ENCODE assay signal across 8 cellular contexts in the genomic region with DNA sequence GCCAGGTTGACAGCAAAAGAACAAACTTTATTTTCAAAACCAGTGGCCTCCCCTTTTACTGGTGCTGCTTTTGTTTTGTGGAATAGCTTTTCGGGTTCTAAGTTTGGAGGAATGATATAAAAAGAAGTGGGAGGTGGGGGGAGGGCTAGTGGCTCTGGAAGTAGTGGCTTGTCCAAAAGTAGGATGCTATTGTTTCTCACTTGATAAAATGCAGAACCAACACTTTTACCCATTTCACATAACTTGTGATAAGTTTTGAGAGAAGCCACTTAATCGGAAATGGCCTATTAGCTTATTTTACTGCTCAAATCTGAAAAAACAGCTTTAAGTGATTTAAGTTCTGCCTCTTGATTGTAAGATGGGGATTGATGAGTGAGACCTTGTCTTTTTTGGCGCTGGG. TPM values are rescaled to one million over a fixed set of nuclear protein-coding genes. Genes with fewer than 3 reads are reported as not detected.
A peak's percentile ranks its signal among the peaks of the same experiment; 100 is the strongest.
DNase-seq lines count a peak whose midpoint lies in the region; ATAC-seq and TF ChIP-seq lines count a peak whose summit lies in the region.

No MANE protein-coding gene starts in this region.

- H2AFZ ChIP-seq in Karpas-422 (ENCODE audit: low read length), result no peak overlapping the region

- DNase-seq in Karpas-422, result no peak
- no peak for DNase-seq in coronary artery (ENCODE audit: low spot score)
- peak in 1 of 10 donors; percentile 16 for DNase-seq in naive thymus-derived CD8-positive, alpha-beta T cell
- no peak for DNase-seq in H4 (ENCODE audit: low spot score)
- no peak for DNase-seq in glomerular visceral epithelial cell (ENCODE audit: extremely low spot score)
- DNase-seq in GM10248 (ENCODE audit: extremely low spot score), result no peak

- H3K4me3 Mint-ChIP-seq in naive thymus-derived CD8-positive, alpha-beta T cell, result peak overlapping the region; percentile 96 to 100 (median 98)

- peak overlapping the region; percentile 81 to 91 (median 89) for H3K9ac ChIP-seq in BLaER1 treated with 17β-estradiol and CSF1 and Interleukin-3, amounts not matched to agents 10 nM and 100 nM
- H3K9ac ChIP-seq in Karpas-422 (ENCODE audit: low read length), result peak overlapping the region; percentile 71

- peak overlapping the region; percentile 77 to 92 (median 79); a peak in 19 of 22 replicates for H3K27ac ChIP-seq in BLaER1 treated with 17β-estradiol and CSF1 and Interleukin-3, amounts not matched to agents 10 nM and 100 nM
- H3K27ac ChIP-seq in Karpas-422 (ENCODE audit: low read length) (no peak overlapping the region), coronary artery (peak overlapping the region; percentile 87 to 94)

- H3K36me3 ChIP-seq in BLaER1 treated with 17β-estradiol and CSF1 and Interleukin-3, amounts not matched to agents 10 nM and 100 nM, result peaks cover 0 to 8% (median 0%) of the 10 kb centered on the region in 11 experiments; a peak in 3 of 22 replicates
- no peaks in the 10 kb centered on the region for H3K36me3 ChIP-seq in Karpas-422 (ENCODE audit: insufficient read depth, low read length)

- peak overlapping the region; percentile 80 to 91 (median 84) for H3K4me2 ChIP-seq in BLaER1 treated with 17β-estradiol and CSF1 and Interleukin-3, amounts not matched to agents 10 nM and 100 nM
- H3K4me2 ChIP-seq in Karpas-422 (ENCODE audit: low read depth, low read length, poor library complexity, severe bottlenecking), result peak overlapping the region; percentile 72

- peaks cover 0 to 10% (median 0%) of the 10 kb centered on the region in 11 experiments; a peak in 3 of 22 replicates for H3K27me3 ChIP-seq in BLaER1 treated with 17β-estradiol and CSF1 and Interleukin-3, amounts not matched to agents 10 nM and 100 nM
- no peaks in the 10 kb centered on the region for H3K27me3 ChIP-seq in Karpas-422 (ENCODE audit: low read length)

- CTCF ChIA-PET in GM10248 (lab: Yijun Ruan, JAX), result interaction anchor here (1.5 to 2.4 kb wide), 2 partner anchors 24 to 60 kb away, joined by 5 to 7 read pairs; no protein-coding TSS in a partner anchor

- peaks cover 25 to 43% (median 40%) of the 10 kb centered on the region in 4 donors for H3K4me1 Mint-ChIP-seq in naive thymus-derived CD8-positive, alpha-beta T cell

- H3K4me3 ChIP-seq in BLaER1 treated with 17β-estradiol and CSF1 and Interleukin-3, amounts not matched to agents 10 nM and 100 nM, result peak overlapping the region; percentile 70 to 95 (median 82)
- H3K4me3 ChIP-seq in Karpas-422 (ENCODE audit: low read length) (peak overlapping the region; percentile 68), coronary artery (peak overlapping the region; percentile 84)

- peaks cover 0 to 2% (median 0%) of the 10 kb centered on the region in 3 donors for H3K36me3 Mint-ChIP-seq in naive thymus-derived CD8-positive, alpha-beta T cell

- H3K9me2 ChIP-seq in Karpas-422 (replicated peaks; ENCODE audit: insufficient read depth, low read length), result no peaks in the 10 kb centered on the region

- POLR2A ChIA-PET in naive thymus-derived CD8-positive, alpha-beta T cell (lab: Charles Lee), result interaction anchor here (1.2 to 2.1 kb wide), 2 partner anchors 413 to 465 kb away, joined by 3 to 7 read pairs; a partner anchor contains a TSS
- POLR2A ChIA-PET in GM10248 (lab: Yijun Ruan, JAX), result interaction anchor here (1.2 kb wide), 1 partner anchor 23 kb away, joined by 6 read pairs; no protein-coding TSS in a partner anchor

- H4K20me1 ChIP-seq in BLaER1 treated with 17β-estradiol and CSF1 and Interleukin-3, amounts not matched to agents 10 nM and 100 nM, result no peaks in the 10 kb centered on the region
- no peaks in the 10 kb centered on the region for H4K20me1 ChIP-seq in Karpas-422 (ENCODE audit: insufficient read depth, low read depth, low read length)

- peaks cover 17 to 33% (median 23%) of the 10 kb centered on the region in 10 experiments for H3K4me1 ChIP-seq in BLaER1 treated with 17β-estradiol and CSF1 and Interleukin-3, amounts not matched to agents 10 nM and 100 nM
- H3K4me1 ChIP-seq in Karpas-422 (ENCODE audit: low read length), result peaks cover 12% of the 10 kb centered on the region

- ATAC-seq in naive thymus-derived CD8-positive, alpha-beta T cell, result no peak
- no peak for ATAC-seq in GM21528 (IDR thresholded peaks at IDR 0.05; ENCODE audit: low FRiP score, unreplicated experiment)

- peaks cover 0 to 24% (median 13%) of the 10 kb centered on the region in 11 experiments; a peak in 16 of 22 replicates for H3K9me3 ChIP-seq in BLaER1 treated with 17β-estradiol and CSF1 and Interleukin-3, amounts not matched to agents 10 nM and 100 nM (replicated peaks in 1 of 11)
- no peaks in the 10 kb centered on the region for H3K9me3 ChIP-seq in Karpas-422 (ENCODE audit: low read length)

- H3K79me2 ChIP-seq in Karpas-422 (ENCODE audit: low read length), result no peaks in the 10 kb centered on the region

- TF ChIP-seq CTCF in coronary artery (IDR thresholded peaks at IDR 0.05), result no peak
- no peak for TF ChIP-seq CTCF in GM10248 (IDR thresholded peaks at IDR 0.05; ENCODE audit: control extremely low read depth, extremely low read depth, low read depth, missing control alignments)

- peak overlapping the region; percentile 97 to 100 (median 98) for H3K27ac Mint-ChIP-seq in naive thymus-derived CD8-positive, alpha-beta T cell

- no peaks in the 10 kb centered on the region for H3K9me3 Mint-ChIP-seq in naive thymus-derived CD8-positive, alpha-beta T cell

- H3K27me3 Mint-ChIP-seq in naive thymus-derived CD8-positive, alpha-beta T cell, result no peaks in the 10 kb centered on the region

RNA-seq across cellular contexts. Expression of a gene that starts 1.0 kb away (rescaled TPM):
- 3.4 and 5.1 TPM in 2 replicates for total RNA-seq in Karpas-422 (2014; rRNA removed; shearing (Covaris generic); ENCODE audit: low replicate concordance)
- total RNA-seq in naive thymus-derived CD8-positive, alpha-beta T cell, result 10 to 100 TPM; 19.8 to 23.6 TPM
- 10 to 100 TPM in 1 of 3 donors, 1 to 10 TPM in 2; 6.8 to 11.6 (median 7.2) TPM for polyA plus RNA-seq in naive thymus-derived CD8-positive, alpha-beta T cell
- 14.7 and 22.7 TPM in 2 replicates for total RNA-seq in H4 (2014; rRNA removed; shearing (Covaris generic))
